1 cellular context compared by ENCODE assay signal in genomic region chr1:48109390-48110009, GRCh38.
TF ChIP-seq lines count a peak whose summit lies in the region.

No MANE protein-coding gene starts in this region.

TF ChIP-seq in Ishikawa, 13 proteins besides CTCF, POLR2A, EP300 and RAD21 (continued from another document):
- TF ChIP-seq REST (IDR thresholded peaks at IDR 0.05; ENCODE audit: low read depth) (no peak), CREB1 (IDR thresholded peaks at IDR 0.05; ENCODE audit: low read depth) (no peak), TEAD4 (IDR thresholded peaks at IDR 0.05) (no peak), NFIC (IDR thresholded peaks at IDR 0.05) (no peak), FOXM1 (IDR thresholded peaks at IDR 0.05; ENCODE audit: borderline replicate concordance, low read depth) (no peak)
